Comparison of ENCODE assay signal across 22 cellular contexts in the genomic region with DNA sequence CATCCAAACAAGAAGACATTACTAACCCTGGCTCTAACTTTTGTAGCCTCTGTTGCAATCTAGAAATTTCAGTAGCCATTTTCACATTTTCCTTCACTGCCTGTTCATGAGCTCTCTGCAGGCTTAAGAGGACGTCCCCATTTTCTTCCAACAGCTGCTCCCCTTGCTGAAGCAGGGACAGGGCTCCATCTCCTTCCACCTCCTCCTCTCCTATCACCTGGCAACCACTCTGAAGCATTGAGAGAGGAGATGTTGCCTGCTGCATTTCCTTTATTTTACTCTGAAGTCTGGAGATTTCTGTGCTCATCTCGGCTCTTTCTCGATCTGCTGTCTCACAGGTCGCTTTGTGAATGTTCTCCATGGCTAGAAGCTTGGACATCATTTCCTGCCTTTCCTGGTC.
"Had no signal": no experiment of that assay in that cellular context is flagged by ENCODE, and none has a peak within 500 bp of the region (broad histone marks: within the 10 kb centered on the region; RNA-seq: fewer than 3 reads in every experiment).

No MANE protein-coding gene starts in this region.

- H3K9me3 ChIP-seq: colonic mucosa, gastrocnemius medialis, mucosa of descending colon, tibial nerve had no signal

- H3K36me3 ChIP-seq: colonic mucosa had no signal

- H3K4me1 ChIP-seq: colonic mucosa, tibial nerve had no signal

- H3K27ac ChIP-seq: colonic mucosa, tibial nerve had no signal

- DNase-seq: activated CD4-positive, alpha-beta memory T cell treated with anti-CD3 and anti-CD28 coated beads, Interleukin-2, amount 10 ng/mL, durations not matched to agents 7 days and 5 days; activated CD4-positive, alpha-beta T cell treated with anti-CD3 and anti-CD28 coated beads, Interleukin-2, amount 10 ng/mL, durations not matched to agents 7 days and 5 days; activated CD4-positive, CD25-positive, alpha-beta regulatory T cell treated with anti-CD3 and anti-CD28 coated beads, Interleukin-2, amount 50 U/mL, for 72 hours; activated CD8-positive, alpha-beta memory T cell treated with anti-CD3 and anti-CD28 coated beads, Interleukin-2, amount 50 U/mL, for 48 hours; activated gamma-delta T cell treated with Interleukin-2 at 50 U/mL for 16 hours; activated naive CD4-positive, alpha-beta T cell treated with anti-CD3 and anti-CD28 coated beads, Interleukin-2, amount 50 U/mL, for 16 hours; activated T-cell treated with anti-CD3 and anti-CD28 coated beads, Interleukin-2, amount 50 U/mL, for 24 hours; amniotic stem cell; colonic mucosa; effector memory CD4-positive, alpha-beta T cell; gastrocnemius medialis; glutamatergic neuron; left ventricle myocardium superior; mucosa of descending colon; stimulated activated CD4-positive, alpha-beta T cell treated with anti-CD3 and anti-CD28 coated beads, Interleukin-4, amount 100 ng/mL, for 24 hours; stimulated activated naive CD8-positive, alpha-beta T cell treated with anti-CD3 and anti-CD28 coated beads, Interleukin-15, amount 100 ng/mL, for 72 hours; substantia nigra; T-helper 17 cell had no signal

- H3K27me3 ChIP-seq: colonic mucosa, gastrocnemius medialis, tibial nerve had no signal

- ATAC-seq: gastrocnemius medialis; left ventricle myocardium superior; mucosa of descending colon; natural killer cell treated with Interleukin-12 subunit alpha and Interleukin-12 subunit beta and Interleukin-15 and Interleukin-18, amount 100 ng/mL, for 72 hours; stimulated activated effector memory CD8-positive, alpha-beta T cell treated with anti-CD3 and anti-CD28 coated beads, Interleukin-12 subunit alpha, Interleukin-12 subunit beta, amount 100 ng/mL, for 72 hours; stimulated activated naive CD8-positive, alpha-beta T cell treated with anti-CD3 and anti-CD28 coated beads, Interleukin-15, amount 100 ng/mL, for 72 hours; T-helper 17 cell had no signal

- H3K4me3 ChIP-seq: colonic mucosa, gastrocnemius medialis, mucosa of descending colon, skin epidermis, tibial nerve had no signal
